ENCODE assay signal across 21 cellular contexts in genomic region chr15:101210058-101210457, GRCh38. TPM values are rescaled to one million over a fixed set of nuclear protein-coding genes. Genes with fewer than 3 reads are reported as not detected.
DNase-seq lines count a peak whose midpoint lies in the region; ATAC-seq and TF ChIP-seq lines count a peak whose summit lies in the region.
"Had no signal": no experiment of that assay in that cellular context is flagged by ENCODE, and none has a peak within 500 bp of the region (broad histone marks: within the 10 kb centered on the region; RNA-seq: fewer than 3 reads in every experiment).

No MANE protein-coding gene starts in this region.

- DNase-seq in T-helper 1 cell, result no peak
- DNase-seq in coronary artery (ENCODE audit: low spot score), result no peak
- no peak for DNase-seq in hepatic stellate cell (ENCODE audit: low spot score)
- DNase-seq in CD8-positive, alpha-beta T cell, result no peak
- DNase-seq in NCI-H1092 (lab: John Stamatoyannopoulos, UW), result no peak
- DNase-seq: 8988T; activated CD8-positive, alpha-beta memory T cell treated with anti-CD3 and anti-CD28 coated beads for 24 hours; activated naive CD4-positive, alpha-beta T cell treated with anti-CD3 and anti-CD28 coated beads for 36 hours; CD4-positive, CD25-positive, alpha-beta regulatory T cell; central memory CD4-positive, alpha-beta T cell; endodermal cell; foreskin fibroblast; mesendoderm; NCI-H1105 treated with DMSO at 0.1 percent for 48 hours; NCI-H2227 treated with DMSO at 0.1 percent for 48 hours; occipital lobe; stomach had no signal

- peaks cover 14% of the 10 kb centered on the region for H3K36me3 Mint-ChIP-seq in T-helper 1 cell treated with Interleukin-12 subunit alpha and Interleukin-12 subunit beta and Interleukin-4 antibody, amounts not matched to agents 30 μg/mL and 1 μg/mL, for 36 hours (ENCODE audit: low read depth)
- peaks cover 9% of the 10 kb centered on the region for H3K36me3 Mint-ChIP-seq in CD8-positive, alpha-beta T cell

- POLR2A ChIA-PET in CD8-positive, alpha-beta T cell (lab: Charles Lee), result no interaction called here

- H3K36me3 ChIP-seq in skeletal muscle tissue (ENCODE audit: control insufficient read depth in 3 of 3, insufficient read depth in 3 of 3, low read length in 3 of 3), result no peaks in the 10 kb centered on the region
- no peaks in the 10 kb centered on the region for H3K36me3 ChIP-seq in CD8-positive, alpha-beta T cell (ENCODE audit: insufficient read depth, low read length)
- H3K36me3 ChIP-seq: HAP-1, stomach had no signal

- H3K4me3 Mint-ChIP-seq in T-helper 1 cell treated with Interleukin-12 subunit alpha and Interleukin-12 subunit beta and Interleukin-4 antibody, amounts not matched to agents 30 μg/mL and 1 μg/mL, for 36 hours, result no peak overlapping the region
- H3K4me3 Mint-ChIP-seq in CD8-positive, alpha-beta T cell, result no peak overlapping the region
- H3K4me3 Mint-ChIP-seq: activated naive CD4-positive, alpha-beta T cell treated with anti-CD3 and anti-CD28 coated beads for 36 hours; CD4-positive, CD25-positive, alpha-beta regulatory T cell; endodermal cell had no signal

- peak; percentile 33 for ATAC-seq in HG03521 (IDR thresholded peaks at IDR 0.05; ENCODE audit: unreplicated experiment)
- no peak for ATAC-seq in CD8-positive, alpha-beta T cell

- H3K9ac ChIP-seq in skeletal muscle tissue (ENCODE audit: low read depth in 1 of 3, low read length in 3 of 3), result no peak overlapping the region

- no peak for TF ChIP-seq CTCF in coronary artery (IDR thresholded peaks at IDR 0.05)
- no peak for TF ChIP-seq CTCF in CD8-positive, alpha-beta T cell (IDR thresholded peaks at IDR 0.05)

- H3K27me3 ChIP-seq in skeletal muscle tissue (ENCODE audit: control insufficient read depth in 3 of 3, insufficient read depth in 3 of 3, low read length in 3 of 3), result no peaks in the 10 kb centered on the region
- no peaks in the 10 kb centered on the region for H3K27me3 ChIP-seq in CD8-positive, alpha-beta T cell (ENCODE audit: insufficient read depth, low read length)
- H3K27me3 ChIP-seq: stomach had no signal

- H3K4me3 ChIP-seq in coronary artery (no peak overlapping the region), skeletal muscle tissue (ENCODE audit: low read length in 3 of 3) (no peak overlapping the region)
- H3K4me3 ChIP-seq in CD8-positive, alpha-beta T cell (ENCODE audit: low read depth, low read length), result no peak overlapping the region
- H3K4me3 ChIP-seq: HAP-1, stomach had no signal

- peaks cover 73% of the 10 kb centered on the region for H3K4me1 Mint-ChIP-seq in T-helper 1 cell treated with Interleukin-12 subunit alpha and Interleukin-12 subunit beta and Interleukin-4 antibody, amounts not matched to agents 30 μg/mL and 1 μg/mL, for 36 hours (ENCODE audit: low read depth)
- peaks cover 81% of the 10 kb centered on the region for H3K4me1 Mint-ChIP-seq in CD8-positive, alpha-beta T cell (ENCODE audit: low read depth)

- H3K9me3 Mint-ChIP-seq in T-helper 1 cell treated with Interleukin-12 subunit alpha and Interleukin-12 subunit beta and Interleukin-4 antibody, amounts not matched to agents 30 μg/mL and 1 μg/mL, for 36 hours, result no peaks in the 10 kb centered on the region
- no peaks in the 10 kb centered on the region for H3K9me3 Mint-ChIP-seq in CD8-positive, alpha-beta T cell
- H3K9me3 Mint-ChIP-seq: activated naive CD4-positive, alpha-beta T cell treated with anti-CD3 and anti-CD28 coated beads for 36 hours; CD4-positive, CD25-positive, alpha-beta regulatory T cell; endodermal cell had no signal

- CTCF ChIA-PET in CD8-positive, alpha-beta T cell (lab: Charles Lee), result no interaction called here

- H3K27me3 Mint-ChIP-seq in T-helper 1 cell treated with Interleukin-12 subunit alpha and Interleukin-12 subunit beta and Interleukin-4 antibody, amounts not matched to agents 30 μg/mL and 1 μg/mL, for 36 hours (ENCODE audit: low read depth), result no peaks in the 10 kb centered on the region
- no peaks in the 10 kb centered on the region for H3K27me3 Mint-ChIP-seq in CD8-positive, alpha-beta T cell (ENCODE audit: low read depth)
- H3K27me3 Mint-ChIP-seq: CD4-positive, CD25-positive, alpha-beta regulatory T cell had no signal

- H3K27ac Mint-ChIP-seq in T-helper 1 cell treated with Interleukin-12 subunit alpha and Interleukin-12 subunit beta and Interleukin-4 antibody, amounts not matched to agents 30 μg/mL and 1 μg/mL, for 36 hours, result peak overlapping the region; percentile 47
- H3K27ac Mint-ChIP-seq in CD8-positive, alpha-beta T cell, result no peak overlapping the region
- H3K27ac Mint-ChIP-seq: activated naive CD4-positive, alpha-beta T cell treated with anti-CD3 and anti-CD28 coated beads for 36 hours; endodermal cell had no signal

- H3K4me1 ChIP-seq in skeletal muscle tissue (ENCODE audit: control insufficient read depth in 3 of 3, insufficient read depth in 3 of 3, low read length in 3 of 3), result peaks cover 0 to 9% (median 4%) of the 10 kb centered on the region in 3 donors
- H3K4me1 ChIP-seq in CD8-positive, alpha-beta T cell (ENCODE audit: insufficient read depth, low read length), result peaks cover 13% of the 10 kb centered on the region

- peak overlapping the region; percentile 40 to 52 for H3K27ac ChIP-seq in coronary artery
- peak overlapping the region; percentile 26 for H3K27ac ChIP-seq in skeletal muscle tissue (ENCODE audit: low read depth, low read length)
- H3K27ac ChIP-seq in CD8-positive, alpha-beta T cell (ENCODE audit: low read depth, low read length), result no peak overlapping the region

- H3K9me3 ChIP-seq in skeletal muscle tissue (ENCODE audit: control insufficient read depth in 3 of 3, low read length in 3 of 3), result no peaks in the 10 kb centered on the region
- no peaks in the 10 kb centered on the region for H3K9me3 ChIP-seq in CD8-positive, alpha-beta T cell (ENCODE audit: low read length)
- H3K9me3 ChIP-seq: HAP-1, stomach had no signal

- intact Hi-C loops in CD8-positive, alpha-beta T cell (cut with DNase I, micrococcal nuclease), result no loop called here

RNA-seq across cellular contexts. Expression of gene CHSY1, which starts 41.8 kb away (rescaled TPM):
- total RNA-seq in skeletal muscle tissue, result 29.7 TPM
- 10 to 100 TPM; 15.4 to 15.6 TPM for total RNA-seq in CD8-positive, alpha-beta T cell
